In the genomic region with DNA sequence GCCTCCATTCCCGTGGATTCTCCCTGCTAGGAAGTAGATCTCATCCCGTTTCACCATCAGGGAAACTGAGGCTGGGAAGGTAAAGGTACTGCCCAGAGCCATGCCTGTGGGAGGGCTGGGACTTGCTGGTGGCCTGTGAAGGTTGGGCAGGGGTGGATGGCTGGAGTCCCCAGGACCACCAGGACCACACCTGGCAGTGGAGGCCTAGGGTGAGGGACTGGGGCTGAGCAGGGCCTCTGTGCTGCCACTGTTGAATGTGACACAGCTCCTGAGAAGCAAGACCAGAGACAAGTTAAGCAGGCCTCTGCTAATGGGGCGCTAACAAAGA, we compare ENCODE assay signal across 22 cellular contexts. TPM values are rescaled to one million over a fixed set of nuclear protein-coding genes. Genes with fewer than 3 reads are reported as not detected.
DNase-seq lines count a peak whose midpoint lies in the region; ATAC-seq, FAIRE-seq and TF ChIP-seq lines count a peak whose summit lies in the region.
"Had no signal": no experiment of that assay in that cellular context is flagged by ENCODE, and none has a peak within 500 bp of the region (broad histone marks: within the 10 kb centered on the region; RNA-seq: fewer than 3 reads in every experiment).

No MANE protein-coding gene starts in this region.

- intact Hi-C loops in pancreas (cut with DNase I): no loop called here

- CTCF ChIA-PET in HEK293T (lab: Yijun Ruan, JAX): interaction anchor here (0.7 kb wide), 1 partner anchor 667 kb away, joined by 4 read pairs; no protein-coding TSS in a partner anchor

- H3K4me1 ChIP-seq in pancreas: no peaks in the 10 kb centered on the region
- H3K4me1 ChIP-seq: HAP-1 had no signal

- ATAC-seq in pancreas: no peak
- ATAC-seq in HG03432 (IDR thresholded peaks at IDR 0.05; ENCODE audit: unreplicated experiment): no peak
- no peak for ATAC-seq in HG02970 (IDR thresholded peaks at IDR 0.05; ENCODE audit: low FRiP score, unreplicated experiment)
- ATAC-seq: A549, GM23338 had no signal

- H3K9me3 ChIP-seq in pancreas: no peaks in the 10 kb centered on the region
- H3K9me3 ChIP-seq: A549, HAP-1 had no signal

- no peak overlapping the region for H3K4me3 Mint-ChIP-seq in neural crest cell
- H3K4me3 Mint-ChIP-seq: CD4-positive, alpha-beta memory T cell; GM23338 had no signal

- H3K36me3 ChIP-seq in pancreas: no peaks in the 10 kb centered on the region
- H3K36me3 ChIP-seq: HAP-1 had no signal

- WGBS in pancreas, 2 donors: 88 to 89% methylated on average over 3 of the region's 3 CpGs

- no peaks in the 10 kb centered on the region for H3K27me3 ChIP-seq in pancreas

- no peaks in the 10 kb centered on the region for H3K9me3 Mint-ChIP-seq in neural crest cell
- H3K9me3 Mint-ChIP-seq: CD4-positive, alpha-beta memory T cell; GM23338 had no signal

- H3K27me3 Mint-ChIP-seq in neural crest cell (ENCODE audit: low read depth): peaks cover 5% of the 10 kb centered on the region

- no peaks in the 10 kb centered on the region for H3K36me3 Mint-ChIP-seq in neural crest cell (ENCODE audit: low read depth)
- H3K36me3 Mint-ChIP-seq: CD4-positive, alpha-beta memory T cell had no signal

- FAIRE-seq in pancreas (lab: Jason Lieb, UNC): no peak
- FAIRE-seq: A549, GM12891, GM18507, H54 had no signal

- TF ChIP-seq CTCF in neural crest cell (conservative IDR thresholded peaks at IDR 0.05) (no peak), pancreas (IDR thresholded peaks at IDR 0.05) (no peak)

- POLR2A ChIA-PET in HEK293T (lab: Yijun Ruan, JAX): no interaction called here

- no peak overlapping the region for H3K27ac ChIP-seq in pancreas
- H3K27ac ChIP-seq: A549 had no signal

- H3K27ac Mint-ChIP-seq in neural crest cell (ENCODE audit: unreplicated experiment): peak overlapping the region; percentile 84
- H3K27ac Mint-ChIP-seq: CD4-positive, alpha-beta memory T cell; GM23338 had no signal

- peaks cover 12% of the 10 kb centered on the region for H3K4me1 Mint-ChIP-seq in neural crest cell
- H3K4me1 Mint-ChIP-seq: CD4-positive, alpha-beta memory T cell had no signal

- H3K4me3 ChIP-seq in pancreas: no peak overlapping the region
- H3K4me3 ChIP-seq: A549, GM23338, HAP-1 had no signal

- peak; percentile 50 for DNase-seq in activated effector memory CD4-positive, alpha-beta T cell treated with anti-CD3 and anti-CD28 coated beads, Interleukin-2, amount 50 U/mL, for 16 hours
- DNase-seq in activated effector memory CD4-positive, alpha-beta T cell treated with Interleukin-2 at 50 U/mL for 16 hours: no peak
- DNase-seq in neural crest cell (ENCODE audit: low read depth, low spot score): no peak
- DNase-seq in pancreas: peak in 4 of 6 donors; percentile 3 to 19 (median 5)
- no peak for DNase-seq in HEK293T (ENCODE audit: extremely low spot score)
- DNase-seq: 8988T; C1 segment of cervical spinal cord; Calu3; CD4-positive, alpha-beta memory T cell; COR-L47; DMS53; DMS79 treated with DMSO at 0.1 percent for 48 hours; GF-D8 had no signal

TF ChIP-seq in HEK293T, 16 proteins besides CTCF, POLR2A, EP300 and RAD21:
- TF ChIP-seq L3MBTL2 (conservative IDR thresholded peaks at IDR 0.05) (no peak), SP1 (IDR thresholded peaks at IDR 0.05) (no peak), ELF4 (IDR thresholded peaks at IDR 0.05) (no peak), FOXK2 (IDR thresholded peaks at IDR 0.05) (no peak), BHLHE40 (IDR thresholded peaks at IDR 0.05; ENCODE audit: borderline replicate concordance) (no peak)

RNA-seq across cellular contexts. Expression of a gene that starts 26.2 kb away (rescaled TPM):
- total RNA-seq in neural crest cell: 0.09 and 1.3 TPM in 2 replicates
- total RNA-seq in pancreas: 1 to 10 TPM in 2 of 6 donors, under 1 TPM in 4; 0.35 to 4.1 (median 0.78) TPM
- 1 to 10 TPM in 1 of 2 donors, under 1 TPM in 1; 0.65 to 1.7 TPM for polyA plus RNA-seq in pancreas
- polyA plus RNA-seq: BJ had no signal

RNA-seq across cellular contexts. Expression of a gene that starts 56.2 kb away (rescaled TPM):
- 4.8 and 4.9 TPM in 2 replicates for total RNA-seq in neural crest cell
- total RNA-seq in pancreas: 1 to 10 TPM in 4 of 6 donors, under 1 TPM in 2; 0.76 to 4.1 (median 1.7) TPM
- polyA plus RNA-seq in pancreas: 1 to 10 TPM; 2.2 to 2.6 TPM

Comparison
In these comparisons a context has a peak if more than half of its experiments do, and no peak if none do; other contexts are left out.
1. DNase-seq: peak in activated effector memory CD4-positive, alpha-beta T cell treated with anti-CD3 and anti-CD28 coated beads, Interleukin-2, amount 50 U/mL, for 16 hours (single experiment) and pancreas (4 of 6); none in activated effector memory CD4-positive, alpha-beta T cell treated with Interleukin-2 at 50 U/mL for 16 hours (single experiment), neural crest cell (single experiment) and HEK293T (single experiment).